9 cellular contexts compared by ENCODE assay signal in the genomic region with DNA sequence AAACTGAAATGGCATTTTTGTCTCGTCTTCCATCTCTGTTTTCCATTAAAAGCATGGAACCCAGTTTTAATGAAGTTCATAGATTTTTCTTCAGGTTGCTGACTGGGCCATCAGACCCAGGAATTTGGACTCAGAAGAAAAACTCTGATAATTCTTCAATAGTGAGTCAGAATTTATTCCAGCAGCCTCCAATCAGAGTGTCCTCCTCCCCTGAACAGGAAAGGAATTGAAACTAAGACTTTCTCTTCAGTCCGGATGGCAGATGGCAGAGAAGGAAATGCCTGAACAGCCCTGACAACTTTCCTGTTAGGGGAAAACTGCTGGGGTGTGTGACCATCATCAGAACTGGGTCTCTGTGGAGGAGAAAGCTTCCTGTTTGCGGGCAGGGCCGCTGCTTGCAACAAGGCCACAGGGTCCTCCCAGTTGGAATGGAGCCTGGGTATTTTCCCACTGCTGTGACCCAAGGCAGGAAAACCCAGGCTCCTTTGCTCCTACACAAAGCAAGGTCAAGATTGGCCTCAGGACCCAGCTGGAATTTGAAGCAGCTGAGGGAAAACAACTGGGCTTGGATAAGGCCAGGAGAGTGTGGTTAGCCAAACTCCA. TPM values are rescaled to one million over a fixed set of nuclear protein-coding genes. Genes with fewer than 3 reads are reported as not detected.
DNase-seq lines count a peak whose midpoint lies in the region; TF ChIP-seq lines count a peak whose summit lies in the region.
"Had no signal": no experiment of that assay in that cellular context is flagged by ENCODE, and none has a peak within 500 bp of the region (broad histone marks: within the 10 kb centered on the region; RNA-seq: fewer than 3 reads in every experiment).

No MANE protein-coding gene starts in this region.

- POLR2A ChIA-PET in AG04450 (lab: Yijun Ruan, JAX) = no interaction called here

- no peak for DNase-seq in AG04450 (ENCODE audit: low read depth, low spot score)
- peak; percentile 93 for DNase-seq in NCI-H226
- peak; percentile 43 for DNase-seq in epidermal melanocyte (ENCODE audit: insufficient read length, low spot score)
- peak; percentile 99 for DNase-seq in myocyte (ENCODE audit: low read depth)
- DNase-seq in effector CD8-positive, alpha-beta T cell (lab: John Stamatoyannopoulos, UW) = no peak
- DNase-seq in NCI-H526 (lab: John Stamatoyannopoulos, UW) = no peak
- no peak for DNase-seq in stimulated activated CD8-positive, alpha-beta memory T cell treated with anti-CD3 and anti-CD28 coated beads, Interleukin-4, amount 100 ng/mL, for 48 hours
- DNase-seq in progenitor cell of endocrine pancreas (ENCODE audit: low spot score, unreplicated experiment) = no peak

- peaks cover 35% of the 10 kb centered on the region for H3K27me3 Mint-ChIP-seq in progenitor cell of endocrine pancreas

- TF ChIP-seq CTCF in AG04450 (IDR thresholded peaks at IDR 0.05; ENCODE audit: low read depth, low read length) (no peak), progenitor cell of endocrine pancreas (IDR thresholded peaks at IDR 0.05; ENCODE audit: unreplicated experiment) (no peak)

- no peak overlapping the region for H3K4me3 Mint-ChIP-seq in progenitor cell of endocrine pancreas (ENCODE audit: low read depth)

- H3K27ac ChIP-seq in AG04450 (ENCODE audit: low read depth, low read length) = peak overlapping the region; percentile 87

- H3K27me3 ChIP-seq in AG04450 (ENCODE audit: control insufficient read depth, insufficient read depth, low read length) = no peaks in the 10 kb centered on the region

- no peaks in the 10 kb centered on the region for H3K9me3 Mint-ChIP-seq in progenitor cell of endocrine pancreas (ENCODE audit: low read depth)

- no peak overlapping the region for H3K27ac Mint-ChIP-seq in progenitor cell of endocrine pancreas

- H3K4me3 ChIP-seq in AG04450 (ENCODE audit: low read depth, low read length) = no peak overlapping the region

- peaks cover 4% of the 10 kb centered on the region for H3K4me1 Mint-ChIP-seq in progenitor cell of endocrine pancreas (ENCODE audit: low read depth)

- H3K9me3 ChIP-seq in AG04450 (ENCODE audit: control insufficient read depth, insufficient read depth, low read length) = no peaks in the 10 kb centered on the region

- no peaks in the 10 kb centered on the region for H3K36me3 Mint-ChIP-seq in progenitor cell of endocrine pancreas (ENCODE audit: insufficient read depth)

- CTCF ChIA-PET in AG04450 (lab: Charles Lee) = interaction anchor here (0.8 kb wide), 1 partner anchor 68 kb away, joined by 3 read pairs; no protein-coding TSS in a partner anchor

RNA-seq across cellular contexts. Expression of gene CD34, which starts 20.7 kb away (rescaled TPM):
- polyA plus RNA-seq in AG04450 (2011; rRNA removed) = 0.11 and 0.14 TPM in 2 replicates
- polyA minus RNA-seq in AG04450 (2011; rRNA and poly(A)+ RNA removed) = 0.04 and 0.14 TPM in 2 replicates
- 4.3 and 7.9 TPM in 2 replicates for total RNA-seq in myocyte
- polyA plus RNA-seq in myocyte (2012) = 10.5 TPM
- total RNA-seq in progenitor cell of endocrine pancreas = 0.07 TPM in 1 of 2 replicates, not detected in the other
- total RNA-seq: T-helper 1 cell treated with Interleukin-12 subunit alpha and Interleukin-12 subunit beta and Interleukin-4 antibody, amounts not matched to agents 30 ng/mL and 1 ng/mL, for 36 hours had no signal

Comparison
In these comparisons a context has a peak if more than half of its experiments do, and no peak if none do; other contexts are left out.
1. DNase-seq: peak in NCI-H226 (single experiment), epidermal melanocyte (single experiment) and myocyte (single experiment); none in AG04450 (single experiment), effector CD8-positive, alpha-beta T cell (single experiment), NCI-H526 (0 of 2), stimulated activated CD8-positive, alpha-beta memory T cell treated with anti-CD3 and anti-CD28 coated beads, Interleukin-4, amount 100 ng/mL, for 48 hours (single experiment) and progenitor cell of endocrine pancreas (single experiment).